Comparison of ENCODE assay signal across 17 cellular contexts in genomic region chr9:82052081-82052480, GRCh38.
"Had no signal": no experiment of that assay in that cellular context is flagged by ENCODE, and none has a peak within 500 bp of the region (broad histone marks: within the 10 kb centered on the region; RNA-seq: fewer than 3 reads in every experiment).

No MANE protein-coding gene starts in this region.

- ATAC-seq: Panc1, PC-3, T-cell had no signal

- DNase-seq: KBM-7; NCI-H1092; NCI-H1105 treated with DMSO at 0.1 percent for 48 hours; NCI-H1417 treated with DMSO at 0.1 percent for 48 hours; NCI-H146; NCI-H187 treated with DMSO at 0.1 percent for 48 hours; NCI-H2029 treated with DMSO at 0.1 percent for 48 hours; NCI-H226; NCI-H526 treated with DMSO at 0.1 percent for 48 hours; NCI-H774; NK-92 treated with Interleukin-12 subunit alpha and Interleukin-12 subunit beta, amount 100 ng/mL, for 24 hours; PC-3; SHP77; SK-N-SH; SW 1271; T-cell had no signal
